In genomic region chr16:61654962-61655361, GRCh38 we compare ENCODE assay signal across 17 cellular contexts.
"Had no signal": no experiment of that assay in that cellular context is flagged by ENCODE, and none has a peak within 500 bp of the region (broad histone marks: within the 10 kb centered on the region; RNA-seq: fewer than 3 reads in every experiment).

No MANE protein-coding gene starts in this region.

- H3K27ac ChIP-seq: foreskin keratinocyte, right lobe of liver, thyroid gland had no signal

- H3K4me3 Mint-ChIP-seq: activated CD4-positive, alpha-beta T cell treated with anti-CD3 and anti-CD28 coated beads, Interleukin-2, amount 10 ng/mL, durations not matched to agents 24 days and 14 days; activated CD8-positive, alpha-beta T cell treated with anti-CD3 and anti-CD28 coated beads, Interleukin-2, amount 10 ng/mL, durations not matched to agents 7 days and 5 days; activated naive CD8-positive, alpha-beta T cell treated with anti-CD3 and anti-CD28 coated beads, Interleukin-2, amount 10 ng/mL, durations not matched to agents 7 days and 5 days; activated T-cell treated with anti-CD3 and anti-CD28 coated beads, Interleukin-2, amount 50 U/mL, for 24 hours; memory B cell; naive thymus-derived CD8-positive, alpha-beta T cell; stimulated activated memory B cell treated with anti-CD40 and anti-IgM and Interleukin-4, amounts not matched to agents 10 μg/mL and 1 μg/mL and 100 μg/mL, for 72 hours had no signal

- H3K4me1 Mint-ChIP-seq: activated CD4-positive, alpha-beta T cell treated with anti-CD3 and anti-CD28 coated beads, Interleukin-2, amount 10 ng/mL, durations not matched to agents 24 days and 14 days; activated naive CD8-positive, alpha-beta T cell treated with anti-CD3 and anti-CD28 coated beads, Interleukin-2, amount 10 ng/mL, durations not matched to agents 7 days and 5 days; memory B cell; naive thymus-derived CD8-positive, alpha-beta T cell; stimulated activated memory B cell treated with anti-CD40 and anti-IgM and Interleukin-4, amounts not matched to agents 10 μg/mL and 1 μg/mL and 100 μg/mL, for 72 hours had no signal

- H3K4me1 ChIP-seq: foreskin keratinocyte, right lobe of liver, thyroid gland had no signal

- ATAC-seq: activated CD8-positive, alpha-beta T cell treated with anti-CD3 and anti-CD28 coated beads, Interleukin-2, amount 10 ng/mL, durations not matched to agents 7 days and 5 days; foreskin keratinocyte; left ventricle myocardium superior; naive thymus-derived CD8-positive, alpha-beta T cell; right lobe of liver; stimulated activated memory B cell treated with anti-CD40 and anti-IgM and Interleukin-4, amounts not matched to agents 10 μg/mL and 1 μg/mL and 100 μg/mL, for 72 hours had no signal

- DNase-seq: activated CD4-positive, alpha-beta T cell treated with anti-CD3 and anti-CD28 coated beads, Interleukin-2, amount 10 ng/mL, durations not matched to agents 24 days and 14 days; activated CD8-positive, alpha-beta T cell treated with anti-CD3 and anti-CD28 coated beads, Interleukin-2, amount 10 ng/mL, durations not matched to agents 7 days and 5 days; activated naive CD4-positive, alpha-beta T cell treated with Interleukin-2 at 50 U/mL for 16 hours; activated naive CD8-positive, alpha-beta T cell treated with anti-CD3 and anti-CD28 coated beads, Interleukin-2, amount 10 ng/mL, durations not matched to agents 7 days and 5 days; activated T-cell treated with anti-CD3 and anti-CD28 coated beads, Interleukin-2, amount 50 U/mL, for 24 hours; foreskin keratinocyte; kidney glomerular epithelial cell; left ventricle myocardium superior; naive thymus-derived CD8-positive, alpha-beta T cell; right lobe of liver; small intestine; stimulated activated CD4-positive, alpha-beta T cell treated with anti-CD3 and anti-CD28 coated beads, Interleukin-4, amount 100 ng/mL, for 1 hour; T-helper 9 cell; thyroid gland had no signal

- H3K27me3 Mint-ChIP-seq: activated CD4-positive, alpha-beta T cell treated with anti-CD3 and anti-CD28 coated beads, Interleukin-2, amount 10 ng/mL, durations not matched to agents 24 days and 14 days; activated naive CD8-positive, alpha-beta T cell treated with anti-CD3 and anti-CD28 coated beads, Interleukin-2, amount 10 ng/mL, durations not matched to agents 7 days and 5 days; activated T-cell treated with anti-CD3 and anti-CD28 coated beads, Interleukin-2, amount 50 U/mL, for 24 hours; memory B cell; naive thymus-derived CD8-positive, alpha-beta T cell; stimulated activated memory B cell treated with anti-CD40 and anti-IgM and Interleukin-4, amounts not matched to agents 10 μg/mL and 1 μg/mL and 100 μg/mL, for 72 hours had no signal

- H3K27me3 ChIP-seq: foreskin keratinocyte, right lobe of liver, thyroid gland had no signal

- H3K4me3 ChIP-seq: right lobe of liver, thyroid gland had no signal

- H3K36me3 Mint-ChIP-seq: activated naive CD8-positive, alpha-beta T cell treated with anti-CD3 and anti-CD28 coated beads, Interleukin-2, amount 10 ng/mL, durations not matched to agents 7 days and 5 days; memory B cell; naive thymus-derived CD8-positive, alpha-beta T cell; stimulated activated memory B cell treated with anti-CD40 and anti-IgM and Interleukin-4, amounts not matched to agents 10 μg/mL and 1 μg/mL and 100 μg/mL, for 72 hours had no signal

- H3K27ac Mint-ChIP-seq: activated CD4-positive, alpha-beta T cell treated with anti-CD3 and anti-CD28 coated beads, Interleukin-2, amount 10 ng/mL, durations not matched to agents 24 days and 14 days; activated CD8-positive, alpha-beta T cell treated with anti-CD3 and anti-CD28 coated beads, Interleukin-2, amount 10 ng/mL, durations not matched to agents 7 days and 5 days; activated naive CD8-positive, alpha-beta T cell treated with anti-CD3 and anti-CD28 coated beads, Interleukin-2, amount 10 ng/mL, durations not matched to agents 7 days and 5 days; activated T-cell treated with anti-CD3 and anti-CD28 coated beads, Interleukin-2, amount 50 U/mL, for 24 hours; activated T-helper 2 cell treated with anti-CD3 and anti-CD28 coated beads, Interferon-gamma antibody, Interleukin-2, Interleukin-4, amounts not matched to agents 10 μg/mL and 5 μg/mL and 100 μg/mL, durations not matched to agents 14 hours and 24 hours and 36 hours; memory B cell; naive thymus-derived CD8-positive, alpha-beta T cell; stimulated activated memory B cell treated with anti-CD40 and anti-IgM and Interleukin-4, amounts not matched to agents 10 μg/mL and 1 μg/mL and 100 μg/mL, for 72 hours had no signal

- H3K36me3 ChIP-seq: right lobe of liver, thyroid gland had no signal
